ENCODE assay signal across 9 cellular contexts in genomic region chr14:99654235-99655000, GRCh38. TPM values are rescaled to one million over a fixed set of nuclear protein-coding genes. Genes with fewer than 3 reads are reported as not detected.
DNase-seq lines count a peak whose midpoint lies in the region; ATAC-seq and TF ChIP-seq lines count a peak whose summit lies in the region.
"Had no signal": no experiment of that assay in that cellular context is flagged by ENCODE, and none has a peak within 500 bp of the region (broad histone marks: within the 10 kb centered on the region; RNA-seq: fewer than 3 reads in every experiment).

No MANE protein-coding gene starts in this region.

- peaks cover 23% of the 10 kb centered on the region for H3K27me3 Mint-ChIP-seq in activated CD8-positive, alpha-beta T cell treated with anti-CD3 and anti-CD28 coated beads, Interleukin-2, amount 10 ng/mL, durations not matched to agents 7 days and 5 days (ENCODE audit: low read depth)

- H3K36me3 ChIP-seq in osteoblast (ENCODE audit: insufficient read depth, low read length): no peaks in the 10 kb centered on the region
- H3K36me3 ChIP-seq in HAP-1 (replicated peaks): no peaks in the 10 kb centered on the region

- no peak overlapping the region for H2AFZ ChIP-seq in osteoblast (ENCODE audit: low read length)

- DNase-seq in Daoy (ENCODE audit: low read depth): peak; percentile 73
- peak; percentile 79 for DNase-seq in NCI-H69 (lab: John Stamatoyannopoulos, UW)
- peak; percentile 99 for DNase-seq in osteoblast (ENCODE audit: insufficient read length, low spot score, missing footprints)
- no peak for DNase-seq in GOT3 (lab: John Stamatoyannopoulos, UW)
- no peak for DNase-seq in activated CD8-positive, alpha-beta T cell treated with anti-CD3 and anti-CD28 coated beads, Interleukin-2, amount 10 ng/mL, durations not matched to agents 7 days and 5 days
- no peak for DNase-seq in HAP-1 (ENCODE audit: low spot score in 2 of 2)
- DNase-seq: stimulated activated CD4-positive, alpha-beta T cell treated with anti-CD3 and anti-CD28 coated beads, Interleukin-4, amount 100 ng/mL, for 24 hours had no signal

- CTCF ChIA-PET in activated CD8-positive, alpha-beta T cell treated with anti-CD3 and anti-CD28 coated beads, Interleukin-2, amount 10 ng/mL, durations not matched to agents 7 days and 5 days (lab: Charles Lee): no interaction called here

- no peak overlapping the region for H3K27ac Mint-ChIP-seq in activated CD8-positive, alpha-beta T cell treated with anti-CD3 and anti-CD28 coated beads, Interleukin-2, amount 10 ng/mL, durations not matched to agents 7 days and 5 days

- peaks cover 11% of the 10 kb centered on the region for H3K4me1 ChIP-seq in osteoblast (ENCODE audit: insufficient read depth, low read length)
- H3K4me1 ChIP-seq in HAP-1: no peaks in the 10 kb centered on the region

- no peaks in the 10 kb centered on the region for H3K27me3 ChIP-seq in osteoblast (ENCODE audit: insufficient read depth, low read length)
- peaks cover 27% of the 10 kb centered on the region for H3K27me3 ChIP-seq in HAP-1 (ENCODE audit: low read depth)

- TF ChIP-seq CTCF in osteoblast (IDR thresholded peaks at IDR 0.05; ENCODE audit: extremely low read depth, low read depth, low read length): no peak

- in situ Hi-C loops in HAP-1 (cut with MboI; ENCODE audit: low sequenced_read_pairs): no loop called here

- H3K9me3 ChIP-seq in osteoblast (ENCODE audit: low read depth, low read length) (no peaks in the 10 kb centered on the region), HAP-1 (no peaks in the 10 kb centered on the region)

- peaks cover 9% of the 10 kb centered on the region for H4K20me1 ChIP-seq in osteoblast (ENCODE audit: insufficient read depth, low read length)

- ATAC-seq in esophagus mucosa (peak; percentile 53), HG03039 (IDR thresholded peaks at IDR 0.05; ENCODE audit: unreplicated experiment) (no peak)
- ATAC-seq in activated CD8-positive, alpha-beta T cell treated with anti-CD3 and anti-CD28 coated beads, Interleukin-2, amount 10 ng/mL, durations not matched to agents 7 days and 5 days: no peak

- H3K9me3 Mint-ChIP-seq in activated CD8-positive, alpha-beta T cell treated with anti-CD3 and anti-CD28 coated beads, Interleukin-2, amount 10 ng/mL, durations not matched to agents 7 days and 5 days (ENCODE audit: insufficient read depth): no peaks in the 10 kb centered on the region

- no peak overlapping the region for H3K4me2 ChIP-seq in osteoblast (ENCODE audit: insufficient read depth, low read length)

- H3K27ac ChIP-seq in osteoblast (ENCODE audit: low read depth, low read length): no peak overlapping the region

- POLR2A ChIA-PET in activated CD8-positive, alpha-beta T cell treated with anti-CD3 and anti-CD28 coated beads, Interleukin-2, amount 10 ng/mL, durations not matched to agents 7 days and 5 days (lab: Charles Lee): no interaction called here

- H3K4me3 ChIP-seq in osteoblast (ENCODE audit: insufficient read depth, low read length): no peak overlapping the region
- no peak overlapping the region for H3K4me3 ChIP-seq in HAP-1

- no peaks in the 10 kb centered on the region for H3K36me3 Mint-ChIP-seq in activated CD8-positive, alpha-beta T cell treated with anti-CD3 and anti-CD28 coated beads, Interleukin-2, amount 10 ng/mL, durations not matched to agents 7 days and 5 days (ENCODE audit: low read depth)

- H3K4me3 Mint-ChIP-seq in activated CD8-positive, alpha-beta T cell treated with anti-CD3 and anti-CD28 coated beads, Interleukin-2, amount 10 ng/mL, durations not matched to agents 7 days and 5 days: no peak overlapping the region

- H3K79me2 ChIP-seq in osteoblast (ENCODE audit: insufficient read depth, low read length): peaks cover 3% of the 10 kb centered on the region

- no peaks in the 10 kb centered on the region for H3K4me1 Mint-ChIP-seq in activated CD8-positive, alpha-beta T cell treated with anti-CD3 and anti-CD28 coated beads, Interleukin-2, amount 10 ng/mL, durations not matched to agents 7 days and 5 days (ENCODE audit: low read depth)

RNA-seq across cellular contexts. Expression of gene HHIPL1, which starts 9.5 kb away (rescaled TPM):
- 1.2 and 2.5 TPM in 2 replicates for total RNA-seq in Daoy (2014; rRNA removed; shearing (Covaris generic))
- total RNA-seq in esophagus mucosa (0.28 TPM), osteoblast (11.2 and 12.3 TPM in 2 replicates)
- total RNA-seq in activated CD8-positive, alpha-beta T cell treated with anti-CD3 and anti-CD28 coated beads, Interleukin-2, amount 10 ng/mL, durations not matched to agents 7 days and 5 days: not detected

RNA-seq across cellular contexts. Expression of gene CYP46A1, which starts 29.7 kb away (rescaled TPM):
- 0.06 and 0.15 TPM in 2 replicates for total RNA-seq in Daoy (2014; rRNA removed; shearing (Covaris generic))
- total RNA-seq in esophagus mucosa (not detected), osteoblast (0.36 and 0.59 TPM in 2 replicates)
- total RNA-seq in activated CD8-positive, alpha-beta T cell treated with anti-CD3 and anti-CD28 coated beads, Interleukin-2, amount 10 ng/mL, durations not matched to agents 7 days and 5 days: not detected

RNA-seq across cellular contexts. Expression of gene CCDC85C, which starts 50.4 kb away (rescaled TPM):
- 16.6 and 19.4 TPM in 2 replicates for total RNA-seq in Daoy (2014; rRNA removed; shearing (Covaris generic))
- total RNA-seq in esophagus mucosa (50.2 TPM), osteoblast (3.2 and 3.6 TPM in 2 replicates)
- total RNA-seq in activated CD8-positive, alpha-beta T cell treated with anti-CD3 and anti-CD28 coated beads, Interleukin-2, amount 10 ng/mL, durations not matched to agents 7 days and 5 days: 1 to 10 TPM; 7.5 to 8.9 TPM

Comparison
In these comparisons a context has a peak if more than half of its experiments do, and no peak if none do; other contexts are left out.
1. DNase-seq: peak in Daoy (single experiment), NCI-H69 (single experiment) and osteoblast (single experiment); none in GOT3 (single experiment), activated CD8-positive, alpha-beta T cell treated with anti-CD3 and anti-CD28 coated beads, Interleukin-2, amount 10 ng/mL, durations not matched to agents 7 days and 5 days (single experiment) and HAP-1 (0 of 2).